21 cellular contexts compared by ENCODE assay signal in the genomic region with DNA sequence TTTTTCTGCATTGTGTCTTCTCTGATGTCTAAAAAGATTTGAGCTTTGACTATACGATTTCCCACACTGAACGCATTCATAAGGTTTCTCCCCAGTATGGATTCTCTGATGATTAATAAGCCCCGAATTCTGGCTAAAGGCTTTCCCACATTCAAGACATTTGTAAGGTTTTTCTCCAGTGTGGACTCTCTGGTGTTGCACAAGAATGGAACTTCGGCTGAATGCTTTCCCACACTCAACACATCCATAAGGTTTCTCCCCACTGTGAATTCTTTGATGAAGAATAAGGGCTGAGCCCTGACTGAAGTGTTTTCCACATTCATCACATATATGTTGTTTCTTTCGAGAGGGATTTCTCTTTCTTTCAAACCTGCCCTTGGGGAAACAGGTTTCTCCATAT. TPM values are rescaled to one million over a fixed set of nuclear protein-coding genes. Genes with fewer than 3 reads are reported as not detected.
A peak's percentile ranks its signal among the peaks of the same experiment; 100 is the strongest.
DNase-seq lines count a peak whose midpoint lies in the region; ATAC-seq and TF ChIP-seq lines count a peak whose summit lies in the region.
"Had no signal": no experiment of that assay in that cellular context is flagged by ENCODE, and none has a peak within 500 bp of the region (broad histone marks: within the 10 kb centered on the region; RNA-seq: fewer than 3 reads in every experiment).

No MANE protein-coding gene starts in this region.

- POLR2A ChIA-PET in CD4-positive, alpha-beta T cell (lab: Charles Lee), result no interaction called here

- no peaks in the 10 kb centered on the region for H3K4me1 ChIP-seq in endodermal cell (ENCODE audit: control insufficient read depth, insufficient read depth, low read length)
- H3K4me1 ChIP-seq: SJCRH30 had no signal

- peaks cover 57% of the 10 kb centered on the region for H3K4me1 Mint-ChIP-seq in activated T-cell treated with anti-CD3 and anti-CD28 coated beads, Interleukin-2, amount 50 U/mL, for 24 hours (ENCODE audit: low read depth)
- H3K4me1 Mint-ChIP-seq in CD4-positive, alpha-beta T cell (ENCODE audit: low read depth), result peaks cover 70% of the 10 kb centered on the region
- peaks cover 10% of the 10 kb centered on the region for H3K4me1 Mint-ChIP-seq in activated T-helper 17 cell treated with anti-CD3 and anti-CD28 coated beads, Interleukin-2, amount 50 U/mL, for 72 hours
- H3K4me1 Mint-ChIP-seq in memory B cell (peaks cover 28% of the 10 kb centered on the region), endodermal cell (peaks cover 15% of the 10 kb centered on the region)

- TF ChIP-seq CTCF in CD4-positive, alpha-beta T cell (IDR thresholded peaks at IDR 0.05), result no peak
- TF ChIP-seq CTCF in endodermal cell (conservative IDR thresholded peaks at IDR 0.05), result no peak
- TF ChIP-seq CTCF in GM13977 (IDR thresholded peaks at IDR 0.05; ENCODE audit: extremely low read depth, insufficient read depth, missing control alignments), result no peak

- whole genome bisulfite sequencing in endodermal cell (ENCODE audit: insufficient coverage in 1 of 2, insufficient read length in 1 of 2), 2 experiments, result 95 to 96% methylated on average over 4 to 5 of the region's 5 CpGs

- no peaks in the 10 kb centered on the region for H3K27me3 Mint-ChIP-seq in activated T-cell treated with anti-CD3 and anti-CD28 coated beads, Interleukin-2, amount 50 U/mL, for 24 hours
- H3K27me3 Mint-ChIP-seq in CD4-positive, alpha-beta T cell, result no peaks in the 10 kb centered on the region
- H3K27me3 Mint-ChIP-seq in activated T-helper 17 cell treated with anti-CD3 and anti-CD28 coated beads, Interleukin-2, amount 50 U/mL, for 72 hours, result no peaks in the 10 kb centered on the region
- H3K27me3 Mint-ChIP-seq in memory B cell, result no peaks in the 10 kb centered on the region
- H3K27me3 Mint-ChIP-seq in endodermal cell (ENCODE audit: insufficient read depth), result no peaks in the 10 kb centered on the region

- intact Hi-C loops in CD4-positive, alpha-beta T cell (cut with DNase I, micrococcal nuclease), result no loop called here

- H3K27ac ChIP-seq in CD4-positive, alpha-beta T cell (ENCODE audit: low read depth, low read length), result no peak overlapping the region
- no peak overlapping the region for H3K27ac ChIP-seq in endodermal cell (ENCODE audit: low read depth, low read length)
- H3K27ac ChIP-seq: C4-2B, SJCRH30 had no signal

- no peaks in the 10 kb centered on the region for H3K9me3 Mint-ChIP-seq in activated T-cell treated with anti-CD3 and anti-CD28 coated beads, Interleukin-2, amount 50 U/mL, for 24 hours
- H3K9me3 Mint-ChIP-seq in CD4-positive, alpha-beta T cell, result no peaks in the 10 kb centered on the region
- no peaks in the 10 kb centered on the region for H3K9me3 Mint-ChIP-seq in activated T-helper 17 cell treated with anti-CD3 and anti-CD28 coated beads, Interleukin-2, amount 50 U/mL, for 72 hours
- no peaks in the 10 kb centered on the region for H3K9me3 Mint-ChIP-seq in memory B cell
- no peaks in the 10 kb centered on the region for H3K9me3 Mint-ChIP-seq in endodermal cell
- H3K9me3 Mint-ChIP-seq: HFFc6 had no signal

- H3K36me3 Mint-ChIP-seq in activated T-cell treated with anti-CD3 and anti-CD28 coated beads, Interleukin-2, amount 50 U/mL, for 24 hours (ENCODE audit: low read depth), result peaks cover 94% of the 10 kb centered on the region
- H3K36me3 Mint-ChIP-seq in CD4-positive, alpha-beta T cell (ENCODE audit: low read depth), result no peaks in the 10 kb centered on the region
- H3K36me3 Mint-ChIP-seq in activated T-helper 17 cell treated with anti-CD3 and anti-CD28 coated beads, Interleukin-2, amount 50 U/mL, for 72 hours (ENCODE audit: low read depth), result peaks cover 9% of the 10 kb centered on the region
- H3K36me3 Mint-ChIP-seq in memory B cell (peaks cover 54% of the 10 kb centered on the region), endodermal cell (ENCODE audit: low read depth) (peaks cover 80% of the 10 kb centered on the region)

- H3K27ac Mint-ChIP-seq in activated T-cell treated with anti-CD3 and anti-CD28 coated beads, Interleukin-2, amount 50 U/mL, for 24 hours, result peak overlapping the region; percentile 44
- H3K27ac Mint-ChIP-seq in CD4-positive, alpha-beta T cell, result peak overlapping the region; percentile 27
- H3K27ac Mint-ChIP-seq in activated T-helper 17 cell treated with anti-CD3 and anti-CD28 coated beads, Interleukin-2, amount 50 U/mL, for 72 hours, result peak overlapping the region; percentile 46
- H3K27ac Mint-ChIP-seq in memory B cell (peak overlapping the region; percentile 48), endodermal cell (no peak overlapping the region)
- H3K27ac Mint-ChIP-seq: HFFc6 had no signal

- H3K4me3 ChIP-seq in endodermal cell (ENCODE audit: low read length), result no peak overlapping the region
- H3K4me3 ChIP-seq: MG63, SJCRH30 had no signal

- H3K36me3 ChIP-seq in endodermal cell (ENCODE audit: control insufficient read depth, insufficient read depth, low read length), result peaks cover 97% of the 10 kb centered on the region

- ATAC-seq in CD4-positive, alpha-beta T cell (ENCODE audit: poor library complexity), result no peak
- no peak for ATAC-seq in activated T-helper 17 cell treated with anti-CD3 and anti-CD28 coated beads, Interleukin-2, amount 50 U/mL, for 72 hours (replicated peaks)
- no peak for ATAC-seq in memory B cell (ENCODE audit: low read depth)

- no peaks in the 10 kb centered on the region for H3K27me3 ChIP-seq in CD4-positive, alpha-beta T cell (ENCODE audit: control insufficient read depth, insufficient read depth, low read length)
- H3K27me3 ChIP-seq in endodermal cell (ENCODE audit: control insufficient read depth, insufficient read depth, low read length, poor library complexity, severe bottlenecking), result no peaks in the 10 kb centered on the region
- H3K27me3 ChIP-seq: MG63, SJCRH30 had no signal

- in situ Hi-C loops in GM13977 (cut with MboI; ENCODE audit: low pct_unique_long_range_greater_than_20kb, low sequenced_read_pairs, unreplicated experiment), result no loop called here

- no peak overlapping the region for H3K4me3 Mint-ChIP-seq in activated T-cell treated with anti-CD3 and anti-CD28 coated beads, Interleukin-2, amount 50 U/mL, for 24 hours
- H3K4me3 Mint-ChIP-seq in CD4-positive, alpha-beta T cell, result no peak overlapping the region
- no peak overlapping the region for H3K4me3 Mint-ChIP-seq in activated T-helper 17 cell treated with anti-CD3 and anti-CD28 coated beads, Interleukin-2, amount 50 U/mL, for 72 hours
- H3K4me3 Mint-ChIP-seq in memory B cell (no peak overlapping the region), endodermal cell (no peak overlapping the region)
- H3K4me3 Mint-ChIP-seq: HFFc6 had no signal

- CTCF ChIA-PET in CD4-positive, alpha-beta T cell (lab: Charles Lee), result interaction anchor here (1.5 kb wide), 1 partner anchor 49 kb away, joined by 6 read pairs; no protein-coding TSS in a partner anchor

- H3K9me3 ChIP-seq in CD4-positive, alpha-beta T cell (ENCODE audit: control insufficient read depth, low read length), result no peaks in the 10 kb centered on the region
- H3K9me3 ChIP-seq in endodermal cell (ENCODE audit: control insufficient read depth, low read length), result no peaks in the 10 kb centered on the region
- H3K9me3 ChIP-seq: MG63, SJCRH30 had no signal

- no peak for DNase-seq in activated T-cell treated with anti-CD3 and anti-CD28 coated beads, Interleukin-2, amount 50 U/mL, for 24 hours
- DNase-seq in activated T-cell treated with anti-CD3 and anti-CD28 coated beads, Interleukin-2, amount 50 U/mL, for 1 hour, result no peak
- DNase-seq in CD4-positive, alpha-beta T cell, result no peak
- no peak for DNase-seq in memory B cell (ENCODE audit: low spot score in 2 of 2)
- DNase-seq in endodermal cell, result no peak
- DNase-seq in GM13977 (ENCODE audit: low spot score), result no peak
- DNase-seq: AML-193, DMS79, H7, HFFc6, Kasumi-1, MG63, NCI-H1048, NCI-H1417 treated with DMSO at 0.1 percent for 48 hours, NCI-H187, NCI-H446 treated with DMSO at 0.1 percent for 48 hours, NCI-H526 treated with DMSO at 0.1 percent for 48 hours, OCI-M1, SJCRH30 had no signal

- H3K9ac ChIP-seq in endodermal cell (ENCODE audit: extremely low read depth, low read length, poor library complexity, severe bottlenecking), result no peak overlapping the region

RNA-seq across cellular contexts. Expression of gene ZNF24, which starts 7.0 kb away (rescaled TPM):
- 10 to 100 TPM; 65.9 to 68.3 TPM for total RNA-seq in CD4-positive, alpha-beta T cell
- total RNA-seq in activated T-helper 17 cell treated with anti-CD3 and anti-CD28 coated beads, Interleukin-2, amount 50 U/mL, for 72 hours, result 10 to 100 TPM; 36.3 to 37.6 TPM
- 10 to 100 TPM; 74.7 to 92.1 TPM for total RNA-seq in endodermal cell
- polyA plus RNA-seq in endodermal cell (2013, experiment 1 of 2), result 52.9 TPM
- 53.0 TPM for polyA plus RNA-seq in endodermal cell (2013, experiment 2 of 2)

RNA-seq across cellular contexts. Expression of gene ZNF396, which starts 39.9 kb away (rescaled TPM):
- under 1 TPM; 0.25 to 0.28 TPM for total RNA-seq in CD4-positive, alpha-beta T cell
- total RNA-seq in activated T-helper 17 cell treated with anti-CD3 and anti-CD28 coated beads, Interleukin-2, amount 50 U/mL, for 72 hours, result under 1 TPM; 0.37 to 0.87 TPM
- total RNA-seq in endodermal cell, result 1 to 10 TPM; 5.4 to 8.5 TPM
- polyA plus RNA-seq in endodermal cell (2013, experiment 1 of 2), result 3.2 TPM
- 3.1 TPM for polyA plus RNA-seq in endodermal cell (2013, experiment 2 of 2)

RNA-seq across cellular contexts. Expression of gene ZSCAN30, which starts 47.2 kb away (rescaled TPM):
- total RNA-seq in CD4-positive, alpha-beta T cell, result 10 to 100 TPM in 1 of 2 experiments, 1 to 10 TPM in 1; 9.6 to 11.6 TPM
- total RNA-seq in activated T-helper 17 cell treated with anti-CD3 and anti-CD28 coated beads, Interleukin-2, amount 50 U/mL, for 72 hours, result 10 to 100 TPM; 12.8 to 25.8 TPM
- total RNA-seq in endodermal cell, result 10 to 100 TPM; 20.1 to 29.6 TPM
- 14.9 TPM for polyA plus RNA-seq in endodermal cell (2013, experiment 1 of 2)
- polyA plus RNA-seq in endodermal cell (2013, experiment 2 of 2), result 13.5 TPM
